ENCODE assay signal across 1 cellular context in genomic region chr6:43572015-43572414, GRCh38.
TF ChIP-seq lines count a peak whose summit lies in the region.

No MANE protein-coding gene starts in this region.

TF ChIP-seq in K562, 482 proteins besides CTCF, POLR2A, EP300 and RAD21:
- 0 out of 2 replicates have a peak, but pooled peaks have one; percentile 28 for TF ChIP-seq ZNF511 (CRISPR knock-in tag; IDR thresholded peaks at IDR 0.05)
- 0 out of 2 replicates have a peak, but pooled peaks have one; percentile 13 for TF ChIP-seq ZNF589 (CRISPR knock-in tag; IDR thresholded peaks at IDR 0.05; ENCODE audit: low read depth)
- TF ChIP-seq FOXA3 (CRISPR knock-in tag; conservative IDR thresholded peaks at IDR 0.05 in 1 of 2, IDR thresholded peaks at IDR 0.05 in 1 of 2), result no peak
- TF ChIP-seq TCF7 (IDR thresholded peaks at IDR 0.05; ENCODE audit: borderline replicate concordance), result 0 out of 2 replicates have a peak, but pooled peaks have one; percentile 21
- TF ChIP-seq TSHZ1 (CRISPR knock-in tag; IDR thresholded peaks at IDR 0.05), result no peak
- peak; percentile 57; the same call in 1 of the 2 replicates for TF ChIP-seq DMBX1 (CRISPR knock-in tag; IDR thresholded peaks at IDR 0.05; ENCODE audit: borderline replicate concordance)
- TF ChIP-seq MECOM (CRISPR knock-in tag; IDR thresholded peaks at IDR 0.05), result 0 out of 2 replicates have a peak, but pooled peaks have one; percentile 17
- no peak for TF ChIP-seq LCOR (CRISPR knock-in tag; IDR thresholded peaks at IDR 0.05)
- TF ChIP-seq ZNF197 (CRISPR knock-in tag; IDR thresholded peaks at IDR 0.05; ENCODE audit: low read depth), result 0 out of 2 replicates have a peak, but pooled peaks have one; percentile 36
- peak; percentile 53; the same call in 1 of the 2 replicates for TF ChIP-seq RBFOX2 (IDR thresholded peaks at IDR 0.05; ENCODE audit: low read depth, low read length)
